1 cellular context compared by ENCODE assay signal in genomic region chr3:32421991-32422859, GRCh38.
TF ChIP-seq lines count a peak whose summit lies in the region.

No MANE protein-coding gene starts in this region.

TF ChIP-seq in GM23338, 12 proteins besides CTCF, POLR2A, EP300 and RAD21 (continued from another document):
- TF ChIP-seq ZNF462 (CRISPR knock-in tag; IDR thresholded peaks at IDR 0.05) (no peak), POLR2AphosphoS5 (IDR thresholded peaks at IDR 0.05; ENCODE audit: low read depth) (no peak)
